Comparison of ENCODE assay signal across 23 cellular contexts in genomic region chr3:37254316-37254715, GRCh38.
"Had no signal": no experiment of that assay in that cellular context is flagged by ENCODE, and none has a peak within 500 bp of the region (broad histone marks: within the 10 kb centered on the region; RNA-seq: fewer than 3 reads in every experiment).

No MANE protein-coding gene starts in this region.

- H3K9me3 Mint-ChIP-seq: dendritic cell treated with granulocyte-macrophage colony-stimulating factor and Interleukin-4, amounts not matched to agents 40 ng/mL and 50 ng/mL, for 4 days; immature natural killer cell; mesothelial cell of epicardium; naive B cell; natural killer cell had no signal

- DNase-seq: colonic mucosa; cortex of kidney; effector memory CD4-positive, alpha-beta T cell; esophagus squamous epithelium; foreskin fibroblast; foreskin melanocyte; heart left ventricle; hypothalamus; immature natural killer cell; left cardiac atrium; left lung; left ventricle myocardium superior; lower lobe of right lung; mesenchymal stem cell; mucosa of descending colon; naive B cell; natural killer cell had no signal

- H3K27ac Mint-ChIP-seq: dendritic cell treated with granulocyte-macrophage colony-stimulating factor and Interleukin-4, amounts not matched to agents 40 ng/mL and 50 ng/mL, for 4 days; immature natural killer cell; mesothelial cell of epicardium; naive B cell; natural killer cell had no signal

- H3K36me3 ChIP-seq: colonic mucosa had no signal

- H3K27ac ChIP-seq: colonic mucosa, esophagus squamous epithelium, gastroesophageal sphincter, heart left ventricle, hepatocyte, left lung, lower lobe of right lung had no signal

- H3K27me3 Mint-ChIP-seq: dendritic cell treated with granulocyte-macrophage colony-stimulating factor and Interleukin-4, amounts not matched to agents 40 ng/mL and 50 ng/mL, for 4 days; naive B cell had no signal

- H3K4me3 Mint-ChIP-seq: dendritic cell treated with granulocyte-macrophage colony-stimulating factor and Interleukin-4, amounts not matched to agents 40 ng/mL and 50 ng/mL, for 4 days; immature natural killer cell; mesothelial cell of epicardium; naive B cell; natural killer cell had no signal

- H3K4me3 ChIP-seq: colonic mucosa, esophagus squamous epithelium, gastroesophageal sphincter, heart left ventricle, hepatocyte, left lung, lower lobe of right lung, mucosa of descending colon had no signal

- H3K36me3 Mint-ChIP-seq: natural killer cell had no signal

- ATAC-seq: gastroesophageal sphincter, heart left ventricle, left cardiac atrium, left lung, left ventricle myocardium superior, lower lobe of right lung, mucosa of descending colon, natural killer cell had no signal

- FAIRE-seq: endothelial cell of umbilical vein, keratinocyte had no signal

- H3K9me3 ChIP-seq: colonic mucosa, esophagus squamous epithelium, gastroesophageal sphincter, heart left ventricle, left lung, lower lobe of right lung, mucosa of descending colon had no signal

- H3K27me3 ChIP-seq: colonic mucosa, esophagus squamous epithelium, gastroesophageal sphincter, heart left ventricle, hepatocyte, left lung had no signal
